24 cellular contexts compared by ENCODE assay signal in the genomic region with DNA sequence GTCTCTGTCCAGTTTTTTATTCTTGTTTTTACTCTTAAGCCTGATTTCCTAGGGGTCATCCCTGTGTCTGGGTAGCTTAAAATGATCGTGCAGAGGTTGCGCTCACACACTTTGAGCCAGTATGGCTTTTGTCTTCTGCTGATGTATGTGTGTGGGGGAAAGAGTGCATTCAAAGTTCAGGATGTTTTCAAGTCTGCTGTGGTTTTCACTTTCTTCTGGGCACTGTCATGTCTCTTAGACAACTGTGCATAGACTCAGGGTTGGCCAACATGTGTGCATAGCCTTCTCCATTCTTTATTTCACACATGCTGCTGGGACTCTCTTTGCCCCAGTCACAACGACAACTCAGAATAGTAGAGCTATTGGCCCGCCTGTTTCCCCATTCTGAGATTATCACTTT.
DNase-seq lines count a peak whose midpoint lies in the region; ATAC-seq, FAIRE-seq and TF ChIP-seq lines count a peak whose summit lies in the region.
"Had no signal": no experiment of that assay in that cellular context is flagged by ENCODE, and none has a peak within 500 bp of the region (broad histone marks: within the 10 kb centered on the region; RNA-seq: fewer than 3 reads in every experiment).

No MANE protein-coding gene starts in this region.

- H3K4me1 Mint-ChIP-seq in activated CD8-positive, alpha-beta T cell treated with anti-CD3 and anti-CD28 coated beads for 36 hours (ENCODE audit: low read depth): peaks cover 5% of the 10 kb centered on the region
- H3K4me1 Mint-ChIP-seq in activated CD8-positive, alpha-beta T cell treated with anti-CD3 and anti-CD28 coated beads, Interleukin-2, amount 10 ng/mL, durations not matched to agents 7 days and 5 days (ENCODE audit: low read depth): no peaks in the 10 kb centered on the region
- peaks cover 5% of the 10 kb centered on the region for H3K4me1 Mint-ChIP-seq in CD8-positive, alpha-beta T cell (ENCODE audit: low read depth)
- H3K4me1 Mint-ChIP-seq: B cell; CD8-positive, alpha-beta memory T cell had no signal

- no peaks in the 10 kb centered on the region for H3K9me3 ChIP-seq in CD8-positive, alpha-beta T cell (ENCODE audit: low read length)
- H3K9me3 ChIP-seq in left ventricle myocardium inferior (replicated peaks): peaks cover 57% of the 10 kb centered on the region

- POLR2A ChIA-PET in activated CD8-positive, alpha-beta T cell treated with anti-CD3 and anti-CD28 coated beads for 36 hours (lab: Charles Lee): interaction anchor here (0.9 kb wide), 1 partner anchor 9 kb away, joined by 3 read pairs; no protein-coding TSS in a partner anchor
- POLR2A ChIA-PET in activated CD8-positive, alpha-beta T cell treated with anti-CD3 and anti-CD28 coated beads, Interleukin-2, amount 10 ng/mL, durations not matched to agents 7 days and 5 days (lab: Charles Lee): no interaction called here
- POLR2A ChIA-PET in CD8-positive, alpha-beta T cell (lab: Charles Lee): no interaction called here

- no peak overlapping the region for H3K4me3 ChIP-seq in CD8-positive, alpha-beta T cell (ENCODE audit: low read depth, low read length)
- H3K4me3 ChIP-seq in left ventricle myocardium inferior: no peak overlapping the region
- H3K4me3 ChIP-seq: A549; BLaER1 treated with 17β-estradiol and CSF1 and Interleukin-3, amounts not matched to agents 10 nM and 100 nM; GM12878 had no signal

- H3K27ac ChIP-seq in CD8-positive, alpha-beta T cell (ENCODE audit: low read depth, low read length): no peak overlapping the region
- no peak overlapping the region for H3K27ac ChIP-seq in left ventricle myocardium inferior (replicated peaks)
- H3K27ac ChIP-seq: 22Rv1; A549; BLaER1 treated with 17β-estradiol and CSF1 and Interleukin-3, amounts not matched to agents 10 nM and 100 nM; C4-2B had no signal

- peaks cover 15% of the 10 kb centered on the region for H3K27me3 Mint-ChIP-seq in activated CD8-positive, alpha-beta T cell treated with anti-CD3 and anti-CD28 coated beads for 36 hours
- H3K27me3 Mint-ChIP-seq in activated CD8-positive, alpha-beta T cell treated with anti-CD3 and anti-CD28 coated beads, Interleukin-2, amount 10 ng/mL, durations not matched to agents 7 days and 5 days (ENCODE audit: low read depth): peaks cover 12% of the 10 kb centered on the region
- peaks cover 36% of the 10 kb centered on the region for H3K27me3 Mint-ChIP-seq in CD8-positive, alpha-beta T cell (ENCODE audit: low read depth)

- CTCF ChIA-PET in activated CD8-positive, alpha-beta T cell treated with anti-CD3 and anti-CD28 coated beads for 36 hours (lab: Charles Lee): interaction anchor here (1.8 kb wide), 1 partner anchor 84 kb away, joined by 4 read pairs; no protein-coding TSS in a partner anchor
- CTCF ChIA-PET in activated CD8-positive, alpha-beta T cell treated with anti-CD3 and anti-CD28 coated beads, Interleukin-2, amount 10 ng/mL, durations not matched to agents 7 days and 5 days (lab: Charles Lee): interaction anchor here (0.7 kb wide), 1 partner anchor 355 kb away, joined by 3 read pairs; no protein-coding TSS in a partner anchor
- CTCF ChIA-PET in CD8-positive, alpha-beta T cell (lab: Charles Lee): no interaction called here

- DNase-seq in activated CD8-positive, alpha-beta T cell treated with anti-CD3 and anti-CD28 coated beads for 36 hours: no peak
- no peak for DNase-seq in activated CD8-positive, alpha-beta T cell treated with anti-CD3 and anti-CD28 coated beads, Interleukin-2, amount 10 ng/mL, durations not matched to agents 7 days and 5 days
- no peak for DNase-seq in CD8-positive, alpha-beta T cell
- no peak for DNase-seq in urothelium cell line (ENCODE audit: low spot score)
- no peak for DNase-seq in left ventricle myocardium inferior
- DNase-seq: AML-193; CD4-positive, alpha-beta T cell; CD8-positive, alpha-beta memory T cell; COR-L47; DMS 273 treated with DMSO at 0.1 percent for 48 hours; DMS153; DMS53; DMS79; DND-41; EL; GDM1 had no signal

- intact Hi-C loops in activated CD8-positive, alpha-beta T cell treated with anti-CD3 and anti-CD28 coated beads for 36 hours (cut with micrococcal nuclease): no loop called here
- intact Hi-C loops in CD8-positive, alpha-beta T cell (cut with DNase I, micrococcal nuclease): no loop called here
- intact Hi-C loops in left ventricle myocardium inferior (cut with micrococcal nuclease): no loop called here

- H3K36me3 ChIP-seq in CD8-positive, alpha-beta T cell (ENCODE audit: insufficient read depth, low read length): no peaks in the 10 kb centered on the region
- no peaks in the 10 kb centered on the region for H3K36me3 ChIP-seq in left ventricle myocardium inferior
- H3K36me3 ChIP-seq: BLaER1 treated with 17β-estradiol and CSF1 and Interleukin-3, amounts not matched to agents 10 nM and 100 nM had no signal

- no peaks in the 10 kb centered on the region for H3K27me3 ChIP-seq in CD8-positive, alpha-beta T cell (ENCODE audit: insufficient read depth, low read length)
- peaks cover 47% of the 10 kb centered on the region for H3K27me3 ChIP-seq in left ventricle myocardium inferior (ENCODE audit: low read depth)
- H3K27me3 ChIP-seq: BLaER1 treated with 17β-estradiol and CSF1 and Interleukin-3, amounts not matched to agents 10 nM and 100 nM had no signal

- peaks cover 11% of the 10 kb centered on the region for H3K9me3 Mint-ChIP-seq in activated CD8-positive, alpha-beta T cell treated with anti-CD3 and anti-CD28 coated beads for 36 hours
- no peaks in the 10 kb centered on the region for H3K9me3 Mint-ChIP-seq in activated CD8-positive, alpha-beta T cell treated with anti-CD3 and anti-CD28 coated beads, Interleukin-2, amount 10 ng/mL, durations not matched to agents 7 days and 5 days (ENCODE audit: insufficient read depth)
- H3K9me3 Mint-ChIP-seq in CD8-positive, alpha-beta T cell: peaks cover 20% of the 10 kb centered on the region

- no peaks in the 10 kb centered on the region for H3K4me1 ChIP-seq in CD8-positive, alpha-beta T cell (ENCODE audit: insufficient read depth, low read length)
- H3K4me1 ChIP-seq in left ventricle myocardium inferior: no peaks in the 10 kb centered on the region
- H3K4me1 ChIP-seq: A549; BLaER1 treated with 17β-estradiol and CSF1 and Interleukin-3, amounts not matched to agents 10 nM and 100 nM had no signal

- no peak for TF ChIP-seq CTCF in activated CD8-positive, alpha-beta T cell treated with anti-CD3 and anti-CD28 coated beads for 36 hours (IDR thresholded peaks at IDR 0.05)
- TF ChIP-seq CTCF in CD8-positive, alpha-beta T cell (IDR thresholded peaks at IDR 0.05): no peak
- TF ChIP-seq CTCF in left ventricle myocardium inferior (IDR thresholded peaks at IDR 0.05; ENCODE audit: borderline replicate concordance): no peak

- peak; percentile 27 for FAIRE-seq in urothelium cell line (lab: Jason Lieb, UNC)
- FAIRE-seq: A549, GM12878, GM12892, GM18507 had no signal

- ATAC-seq in activated CD8-positive, alpha-beta T cell treated with anti-CD3 and anti-CD28 coated beads for 36 hours: peak; percentile 17
- ATAC-seq in activated CD8-positive, alpha-beta T cell treated with anti-CD3 and anti-CD28 coated beads, Interleukin-2, amount 10 ng/mL, durations not matched to agents 7 days and 5 days: no peak
- peak; percentile 38 for ATAC-seq in CD8-positive, alpha-beta T cell
- ATAC-seq: A549, GM12878 had no signal

- H3K4me3 Mint-ChIP-seq in activated CD8-positive, alpha-beta T cell treated with anti-CD3 and anti-CD28 coated beads for 36 hours: no peak overlapping the region
- no peak overlapping the region for H3K4me3 Mint-ChIP-seq in activated CD8-positive, alpha-beta T cell treated with anti-CD3 and anti-CD28 coated beads, Interleukin-2, amount 10 ng/mL, durations not matched to agents 7 days and 5 days
- no peak overlapping the region for H3K4me3 Mint-ChIP-seq in CD8-positive, alpha-beta T cell
- H3K4me3 Mint-ChIP-seq: B cell; CD4-positive, alpha-beta T cell; CD8-positive, alpha-beta memory T cell had no signal

- no peak overlapping the region for H3K27ac Mint-ChIP-seq in activated CD8-positive, alpha-beta T cell treated with anti-CD3 and anti-CD28 coated beads for 36 hours
- H3K27ac Mint-ChIP-seq in activated CD8-positive, alpha-beta T cell treated with anti-CD3 and anti-CD28 coated beads, Interleukin-2, amount 10 ng/mL, durations not matched to agents 7 days and 5 days: no peak overlapping the region
- H3K27ac Mint-ChIP-seq in CD8-positive, alpha-beta T cell: no peak overlapping the region
- H3K27ac Mint-ChIP-seq: B cell; CD4-positive, alpha-beta T cell; CD8-positive, alpha-beta memory T cell had no signal

- H3K36me3 Mint-ChIP-seq in activated CD8-positive, alpha-beta T cell treated with anti-CD3 and anti-CD28 coated beads for 36 hours (ENCODE audit: low read depth): no peaks in the 10 kb centered on the region
- H3K36me3 Mint-ChIP-seq in activated CD8-positive, alpha-beta T cell treated with anti-CD3 and anti-CD28 coated beads, Interleukin-2, amount 10 ng/mL, durations not matched to agents 7 days and 5 days (ENCODE audit: low read depth): no peaks in the 10 kb centered on the region
- H3K36me3 Mint-ChIP-seq in CD8-positive, alpha-beta T cell: no peaks in the 10 kb centered on the region
